7 cellular contexts compared by ENCODE assay signal in the genomic region with DNA sequence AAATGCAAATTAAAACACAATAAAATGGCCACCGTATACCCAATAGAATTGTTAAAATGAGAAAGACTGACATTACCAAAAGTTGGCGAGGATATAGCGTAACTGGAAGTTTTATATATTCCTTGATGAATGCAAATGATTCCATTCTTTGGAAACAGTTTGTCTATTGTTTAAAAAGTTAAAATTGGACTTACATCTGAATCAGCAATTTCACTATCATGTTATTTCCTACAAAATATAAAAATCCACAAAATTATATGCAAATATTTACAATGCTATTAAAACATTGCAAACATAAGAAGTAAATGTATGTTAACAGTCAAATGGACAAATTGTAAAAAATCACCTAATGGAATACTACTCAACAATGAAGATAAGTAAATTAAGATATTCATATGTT.
"Had no signal": no experiment of that assay in that cellular context is flagged by ENCODE, and none has a peak within 500 bp of the region (broad histone marks: within the 10 kb centered on the region; RNA-seq: fewer than 3 reads in every experiment).

No MANE protein-coding gene starts in this region.

- H3K9ac ChIP-seq: GM23248 had no signal

- H3K27ac ChIP-seq: GM23248 had no signal

- H3K36me3 ChIP-seq: HAP-1 had no signal

- H2AFZ ChIP-seq: GM23248 had no signal

- H3K9me3 ChIP-seq: HAP-1 had no signal

- DNase-seq: GM23248, GOT3, H7, HFFc6, KG1 had no signal

- H3K4me1 ChIP-seq: HAP-1 had no signal

- H3K4me3 ChIP-seq: GM23248, HAP-1 had no signal

- ATAC-seq: HCT116 had no signal
